ENCODE assay signal across 29 cellular contexts in the genomic region with DNA sequence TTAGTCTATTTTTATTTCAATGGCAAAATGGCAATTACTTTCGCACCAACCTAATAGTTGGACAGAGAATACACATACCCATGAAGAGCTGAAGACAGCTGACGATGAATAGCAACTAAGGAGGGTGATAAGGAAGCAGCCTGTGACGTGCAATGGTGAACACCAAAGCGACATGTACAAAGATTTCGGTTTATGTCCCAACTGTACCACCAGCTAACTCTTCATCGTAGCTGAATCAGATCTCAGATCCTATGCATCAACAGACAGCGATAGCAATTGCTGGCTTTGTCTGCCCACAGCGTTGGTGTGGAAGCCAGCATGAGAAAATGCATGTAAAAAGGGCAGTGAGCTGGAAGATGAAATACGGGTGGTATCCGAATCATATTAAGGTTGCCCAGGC.
"Had no signal": no experiment of that assay in that cellular context is flagged by ENCODE, and none has a peak within 500 bp of the region (broad histone marks: within the 10 kb centered on the region; RNA-seq: fewer than 3 reads in every experiment).

No MANE protein-coding gene starts in this region.

- H2AFZ ChIP-seq: PC-9 had no signal

- ATAC-seq: activated CD8-positive, alpha-beta memory T cell treated with anti-CD3 and anti-CD28 coated beads, Interleukin-2, amount 10 ng/mL, durations not matched to agents 7 days and 5 days; activated naive CD8-positive, alpha-beta T cell treated with anti-CD3 and anti-CD28 coated beads, Interleukin-2, amount 50 U/mL, for 24 hours; Right ventricle myocardium inferior; SK-N-SH treated with all-trans-retinoic acid at 6 μM for 48 hours; T-cell; T-helper 17 cell had no signal

- H3K4me3 ChIP-seq: colonic mucosa, MG63, PC-9 had no signal

- H3K36me3 ChIP-seq: colonic mucosa, MG63, WERI-Rb-1 had no signal

- H3K27me3 ChIP-seq: colonic mucosa had no signal

- H3K9me3 ChIP-seq: colonic mucosa had no signal

- H3K27ac ChIP-seq: colonic mucosa, PC-9, RWPE1, WERI-Rb-1 had no signal

- H3K4me2 ChIP-seq: PC-9 had no signal

- H3K4me1 ChIP-seq: colonic mucosa had no signal

- DNase-seq: activated CD4-positive, alpha-beta memory T cell treated with anti-CD3 and anti-CD28 coated beads, Interleukin-2, amount 10 ng/mL, durations not matched to agents 7 days and 5 days; activated CD4-positive, alpha-beta T cell treated with anti-CD3 and anti-CD28 coated beads for 1 hour; activated CD4-positive, alpha-beta T cell treated with anti-CD3 and anti-CD28 coated beads for 48 hours; activated CD4-positive, CD25-positive, alpha-beta regulatory T cell; activated CD8-positive, alpha-beta memory T cell treated with anti-CD3 and anti-CD28 coated beads for 24 hours; activated CD8-positive, alpha-beta memory T cell treated with anti-CD3 and anti-CD28 coated beads, Interleukin-2, amount 10 ng/mL, durations not matched to agents 7 days and 5 days; activated naive CD4-positive, alpha-beta T cell treated with anti-CD3 and anti-CD28 coated beads, Interleukin-2, amount 10 ng/mL, durations not matched to agents 7 days and 5 days; activated naive CD8-positive, alpha-beta T cell treated with anti-CD3 and anti-CD28 coated beads, Interleukin-2, amount 50 U/mL, for 24 hours; activated T-cell treated with anti-CD3 and anti-CD28 coated beads, Interleukin-2, amount 50 U/mL, for 1 hour; anterior cingulate cortex; caudate nucleus; colonic mucosa; Kasumi-1; KG1; MG63; NCI-H1092; NCI-H1436 treated with DMSO at 0.1 percent for 48 hours; NCI-H1694 treated with DMSO at 0.1 percent for 48 hours; NCI-H2029; NCI-H345; NCI-H524 treated with DMSO at 0.1 percent for 48 hours; PC-9; SIG-M5; T-cell; T-helper 17 cell; WERI-Rb-1 had no signal
